2 cellular contexts compared by ENCODE assay signal in genomic region chr7:96349572-96349971, GRCh38.
A peak's percentile ranks its signal among the peaks of the same experiment; 100 is the strongest.
TF ChIP-seq lines count a peak whose summit lies in the region.

No MANE protein-coding gene starts in this region.

TF ChIP-seq in liver, 16 proteins besides CTCF, POLR2A, EP300 and RAD21 (continued from another document):
- TF ChIP-seq REST (IDR thresholded peaks at IDR 0.05) (no peak), RXRA (IDR thresholded peaks at IDR 0.05) (peak in 1 of 2 donors; percentile 26), GABPA (IDR thresholded peaks at IDR 0.05 in 1 of 2, conservative IDR thresholded peaks at IDR 0.05 in 1 of 2) (no peak)

TF ChIP-seq in HepG2, 621 proteins besides CTCF, POLR2A, EP300 and RAD21 (continued from another document):
- TF ChIP-seq SNAPC4 (CRISPR knock-in tag; IDR thresholded peaks at IDR 0.05): no peak
- no peak for TF ChIP-seq SATB2 (CRISPR knock-in tag; IDR thresholded peaks at IDR 0.05)
- no peak for TF ChIP-seq ZNF598 (CRISPR knock-in tag; IDR thresholded peaks at IDR 0.05; ENCODE audit: borderline replicate concordance)
TF ChIP-seq in HepG2: peak in this region for 0.
